In genomic region chr1:151060241-151061011, GRCh38 we compare ENCODE assay signal across 8 cellular contexts. TPM values are rescaled to one million over a fixed set of nuclear protein-coding genes. Genes with fewer than 3 reads are reported as not detected.
DNase-seq lines count a peak whose midpoint lies in the region; ATAC-seq, FAIRE-seq and TF ChIP-seq lines count a peak whose summit lies in the region.

MLLT11 (plus strand) TSS chr1:151060397; CDS start chr1:151067225, 6,828 bp downstream.

- POLR2A ChIA-PET in CD8-positive, alpha-beta memory T cell (lab: Charles Lee) = interaction anchor here (0.5 to 8.1 kb wide), 7 partner anchors 9 to 471 kb away, joined by 3 to 88 read pairs (median 4); partner anchors contain the start of genes C1orf56 and VPS72

- intact Hi-C loops in sciatic nerve (cut with DNase I) = no loop called here

- DNase-seq in CD8-positive, alpha-beta memory T cell = peak in 2 of 5 donors; percentile 31 to 56
- DNase-seq in HuH-7 (ENCODE audit: low spot score) (peak; percentile 65), RPMI7951 (ENCODE audit: low read depth) (peak; percentile 71), bronchial epithelial cell (ENCODE audit: low read depth) (peak; percentile 55), sciatic nerve (ENCODE audit: low spot score) (peak; percentile 73)

- peak within 1 kb of the TSS; percentile 98 for H3K27ac ChIP-seq in CD8-positive, alpha-beta memory T cell (ENCODE audit: low read depth, low read length)

- CTCF ChIA-PET in CD8-positive, alpha-beta memory T cell (lab: Charles Lee) = interaction anchor here (1.1 to 9.5 kb wide), 16 partner anchors 8 to 96 kb away, joined by 3 to 94 read pairs (median 6); partner anchors contain the start of genes BNIPL, C1orf56, GABPB2 and MINDY1

- H3K4me3 Mint-ChIP-seq in CD8-positive, alpha-beta memory T cell = peak within 1 kb of the TSS; percentile 95 to 100 (median 99)

- H3K36me3 Mint-ChIP-seq in CD8-positive, alpha-beta memory T cell = peaks cover 15 to 41% (median 17%) of the 10 kb centered on the region in 3 donors

- no peak for TF ChIP-seq CTCF in bronchial epithelial cell (IDR thresholded peaks at IDR 0.05; ENCODE audit: insufficient read depth, low read length, severe bottlenecking)

- H3K9me3 Mint-ChIP-seq in CD8-positive, alpha-beta memory T cell = no peaks in the 10 kb centered on the region

- H3K9me3 ChIP-seq in CD8-positive, alpha-beta memory T cell (ENCODE audit: low read length) = no peaks in the 10 kb centered on the region
- H3K9me3 ChIP-seq in iPS-15b (ENCODE audit: control insufficient read depth, insufficient read depth, low read length) = no peaks in the 10 kb centered on the region

- H3K27me3 ChIP-seq in CD8-positive, alpha-beta memory T cell (ENCODE audit: insufficient read depth, low read length, poor library complexity, severe bottlenecking) = no peaks in the 10 kb centered on the region
- no peaks in the 10 kb centered on the region for H3K27me3 ChIP-seq in bronchial epithelial cell (ENCODE audit: control insufficient read depth, insufficient read depth, low read length)
- H3K27me3 ChIP-seq in iPS-15b (ENCODE audit: control insufficient read depth, insufficient read depth, low read length) = no peaks in the 10 kb centered on the region

- H3K9ac ChIP-seq in iPS-15b (ENCODE audit: low read depth, low read length) = peak within 1 kb of the TSS; percentile 90

- peak; percentile 71 for ATAC-seq in sciatic nerve
- no peak for ATAC-seq in GM19463 (IDR thresholded peaks at IDR 0.05; ENCODE audit: unreplicated experiment)
- no peak for ATAC-seq in HG03460 (IDR thresholded peaks at IDR 0.05; ENCODE audit: unreplicated experiment)

- H3K36me3 ChIP-seq in CD8-positive, alpha-beta memory T cell (ENCODE audit: insufficient read depth, low read length) = peaks cover 15% of the 10 kb centered on the region
- peaks cover 6% of the 10 kb centered on the region for H3K36me3 ChIP-seq in bronchial epithelial cell (ENCODE audit: control insufficient read depth, insufficient read depth, low read length)
- H3K36me3 ChIP-seq in iPS-15b (ENCODE audit: control insufficient read depth, insufficient read depth, low read length) = peaks cover 5% of the 10 kb centered on the region

- peaks cover 37 to 48% (median 47%) of the 10 kb centered on the region in 3 donors for H3K4me1 Mint-ChIP-seq in CD8-positive, alpha-beta memory T cell

- no peak for FAIRE-seq in bronchial epithelial cell (lab: Jason Lieb, UNC)

- H3K4me1 ChIP-seq in CD8-positive, alpha-beta memory T cell (ENCODE audit: insufficient read depth, low read length) = peaks cover 6% of the 10 kb centered on the region
- peaks cover 11% of the 10 kb centered on the region for H3K4me1 ChIP-seq in iPS-15b (ENCODE audit: control insufficient read depth, insufficient read depth, low read length)

- peak within 1 kb of the TSS; percentile 94 to 99 (median 98) for H3K27ac Mint-ChIP-seq in CD8-positive, alpha-beta memory T cell

- no peaks in the 10 kb centered on the region for H3K27me3 Mint-ChIP-seq in CD8-positive, alpha-beta memory T cell

- H3K4me3 ChIP-seq in CD8-positive, alpha-beta memory T cell (ENCODE audit: low read length) = peak within 1 kb of the TSS; percentile 92
- peak within 1 kb of the TSS; percentile 92 for H3K4me3 ChIP-seq in bronchial epithelial cell (ENCODE audit: low read depth, low read length)
- H3K4me3 ChIP-seq in iPS-15b (ENCODE audit: low read depth, low read length) = peak within 1 kb of the TSS; percentile 95

RNA-seq across cellular contexts. Expression of gene MLLT11, which starts in this region (rescaled TPM):
- total RNA-seq in CD8-positive, alpha-beta memory T cell = 1 to 10 TPM; 3.3 to 3.9 TPM
- polyA plus RNA-seq in CD8-positive, alpha-beta memory T cell = 4.7 TPM
- 16.8 and 20.5 TPM in 2 replicates for total RNA-seq in RPMI7951 (2014; rRNA removed; shearing (Covaris generic))
- total RNA-seq in bronchial epithelial cell (0.79 and 4.4 TPM in 2 replicates), sciatic nerve (2.5 TPM)
